9 cellular contexts compared by ENCODE assay signal in the genomic region with DNA sequence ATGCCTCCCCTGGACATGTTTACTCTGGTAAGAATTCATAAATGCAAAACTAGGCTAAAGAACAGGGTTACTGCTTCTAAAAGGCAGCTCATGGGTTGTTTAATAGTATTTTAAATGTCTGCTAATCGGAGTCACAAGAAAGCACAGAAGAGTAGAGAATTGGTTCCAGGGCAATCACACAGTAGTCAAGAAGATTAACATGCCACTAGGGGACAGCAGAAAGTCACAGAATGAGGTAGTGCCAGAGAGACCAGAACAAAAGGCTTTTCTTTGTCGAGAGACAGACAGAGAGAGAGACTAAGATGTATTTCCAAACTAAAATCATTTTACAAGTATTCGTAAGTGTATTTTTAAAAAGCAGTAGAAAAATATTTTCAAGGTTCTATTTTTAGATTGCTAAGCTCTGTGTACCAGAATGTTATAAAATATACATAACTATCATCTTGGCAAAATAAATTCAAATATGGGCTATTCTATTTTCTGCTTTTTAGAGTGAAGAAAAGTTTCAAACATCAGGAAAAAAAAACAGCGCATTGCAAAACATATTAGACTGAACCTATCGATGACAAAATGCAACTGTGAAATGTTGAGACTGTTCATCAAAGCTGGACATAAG.
DNase-seq lines count a peak whose midpoint lies in the region; ATAC-seq, FAIRE-seq and TF ChIP-seq lines count a peak whose summit lies in the region.
"Had no signal": no experiment of that assay in that cellular context is flagged by ENCODE, and none has a peak within 500 bp of the region (broad histone marks: within the 10 kb centered on the region; RNA-seq: fewer than 3 reads in every experiment).

No MANE protein-coding gene starts in this region.

- peak; percentile 86 for TF ChIP-seq CTCF in GM12872 (IDR thresholded peaks at IDR 0.05; ENCODE audit: insufficient read depth, low read depth, low read length)
- TF ChIP-seq CTCF in SU-DHL-6 (IDR thresholded peaks at IDR 0.05; ENCODE audit: insufficient read depth, low read length, poor library complexity, severe bottlenecking) = peak; percentile 44
- peak; percentile 92 for TF ChIP-seq CTCF in neural progenitor cell (IDR thresholded peaks at IDR 0.05)

- H3K27me3 ChIP-seq in SU-DHL-6 (ENCODE audit: low read length) (no peaks in the 10 kb centered on the region), neural progenitor cell (no peaks in the 10 kb centered on the region)

- H3K9me3 ChIP-seq in SU-DHL-6 (ENCODE audit: insufficient read depth, low read length) (no peaks in the 10 kb centered on the region), neural progenitor cell (ENCODE audit: low read depth) (no peaks in the 10 kb centered on the region)

- H3K9ac ChIP-seq in SU-DHL-6 (ENCODE audit: low read length) (no peak overlapping the region), neural progenitor cell (no peak overlapping the region)

- H3K27me3 Mint-ChIP-seq in neural progenitor cell (ENCODE audit: insufficient read depth, low read depth) = no peaks in the 10 kb centered on the region

- H3K79me2 ChIP-seq in SU-DHL-6 (ENCODE audit: insufficient read depth, low read length) (no peaks in the 10 kb centered on the region), neural progenitor cell (ENCODE audit: low read depth) (no peaks in the 10 kb centered on the region)

- H3K27ac Mint-ChIP-seq in neural progenitor cell = no peak overlapping the region
- H3K27ac Mint-ChIP-seq: immature natural killer cell had no signal

- H3F3A ChIP-seq in SU-DHL-6 (ENCODE audit: insufficient read depth) (no peaks in the 10 kb centered on the region), neural progenitor cell (ENCODE audit: low read depth) (no peaks in the 10 kb centered on the region)

- no peak overlapping the region for H3K4me2 ChIP-seq in SU-DHL-6 (ENCODE audit: low read depth, low read length, poor library complexity, severe bottlenecking)
- no peak overlapping the region for H3K4me2 ChIP-seq in neural progenitor cell

- FAIRE-seq in A204.1 (lab: Jason Lieb, UNC) = peak; percentile 68

- no peak overlapping the region for H3K4me3 ChIP-seq in SU-DHL-6 (ENCODE audit: insufficient read depth, low read length, poor library complexity, severe bottlenecking)
- no peak overlapping the region for H3K4me3 ChIP-seq in neural progenitor cell

- H3K9me2 ChIP-seq in SU-DHL-6 (replicated peaks; ENCODE audit: insufficient read depth, low read length) = no peaks in the 10 kb centered on the region

- H2AFZ ChIP-seq in SU-DHL-6 (ENCODE audit: low read depth, low read length, severe bottlenecking) (peak overlapping the region; percentile 63), neural progenitor cell (replicated peaks) (no peak overlapping the region)

- H3K27ac ChIP-seq in SU-DHL-6 (ENCODE audit: low read depth, low read length) = no peak overlapping the region
- H3K27ac ChIP-seq in neural progenitor cell = no peak overlapping the region

- no peaks in the 10 kb centered on the region for H3K9me3 Mint-ChIP-seq in neural progenitor cell
- H3K9me3 Mint-ChIP-seq: immature natural killer cell had no signal

- H3K36me3 Mint-ChIP-seq in neural progenitor cell = no peaks in the 10 kb centered on the region
- H3K36me3 Mint-ChIP-seq: immature natural killer cell had no signal

- no peaks in the 10 kb centered on the region for H3K36me3 ChIP-seq in SU-DHL-6 (ENCODE audit: low read length)
- H3K36me3 ChIP-seq in neural progenitor cell = no peaks in the 10 kb centered on the region

- DNase-seq in NCI-H146 (lab: John Stamatoyannopoulos, UW) (peak; percentile 80), fibroblast of peridontal ligament (ENCODE audit: extremely low read depth) (peak; percentile 84), neural progenitor cell (ENCODE audit: low spot score) (peak; percentile 85)
- no peak for DNase-seq in activated effector memory CD4-positive, alpha-beta T cell treated with Interleukin-2 at 50 U/mL for 16 hours

- peak; percentile 82 for ATAC-seq in HG02759 (IDR thresholded peaks at IDR 0.05; ENCODE audit: unreplicated experiment)

- H4K20me1 ChIP-seq in SU-DHL-6 (ENCODE audit: low read depth, low read length) (no peaks in the 10 kb centered on the region), neural progenitor cell (ENCODE audit: low read depth) (no peaks in the 10 kb centered on the region)

- peaks cover 18% of the 10 kb centered on the region for H3K4me1 Mint-ChIP-seq in neural progenitor cell
- H3K4me1 Mint-ChIP-seq: immature natural killer cell had no signal

- H3K4me1 ChIP-seq in neural progenitor cell = no peaks in the 10 kb centered on the region

- no peak overlapping the region for H3K4me3 Mint-ChIP-seq in neural progenitor cell
- H3K4me3 Mint-ChIP-seq: immature natural killer cell had no signal
